Comparison of ENCODE assay signal across 17 cellular contexts in genomic region chr9:2493578-2493977, GRCh38.
DNase-seq lines count a peak whose midpoint lies in the region; ATAC-seq and TF ChIP-seq lines count a peak whose summit lies in the region.
"Had no signal": no experiment of that assay in that cellular context is flagged by ENCODE, and none has a peak within 500 bp of the region (broad histone marks: within the 10 kb centered on the region; RNA-seq: fewer than 3 reads in every experiment).

No MANE protein-coding gene starts in this region.

- H3K36me3 ChIP-seq in right atrium auricular region: no peaks in the 10 kb centered on the region

- no peak overlapping the region for H3K4me3 ChIP-seq in right atrium auricular region
- H3K4me3 ChIP-seq: BLaER1, GM23338 had no signal

- H3K9me3 ChIP-seq in right atrium auricular region: no peaks in the 10 kb centered on the region
- H3K9me3 ChIP-seq: BLaER1 had no signal

- peaks cover 40% of the 10 kb centered on the region for H3K4me1 Mint-ChIP-seq in mesothelial cell of epicardium
- H3K4me1 Mint-ChIP-seq: CD4-positive, alpha-beta memory T cell had no signal

- peak overlapping the region; percentile 41 for H3K27ac Mint-ChIP-seq in mesothelial cell of epicardium
- H3K27ac Mint-ChIP-seq: CD4-positive, alpha-beta memory T cell; GM23338 had no signal

- DNase-seq in right atrium auricular region (ENCODE audit: low spot score): no peak
- no peak for DNase-seq in left ventricle myocardium superior
- DNase-seq in amniotic epithelial cell (ENCODE audit: low read depth): peak; percentile 31
- no peak for DNase-seq in mesothelial cell of epicardium (ENCODE audit: low spot score in 2 of 2, unreplicated experiment in 2 of 2)
- no peak for DNase-seq in putamen (ENCODE audit: low spot score)
- DNase-seq in amniotic stem cell (lab: John Stamatoyannopoulos, UW): no peak
- DNase-seq in DMS 273 (lab: John Stamatoyannopoulos, UW; ENCODE audit: unreplicated experiment): no peak
- DNase-seq: CD4-positive, alpha-beta memory T cell; EL; NCI-H1105 treated with DMSO at 0.1 percent for 48 hours; NCI-H1694; NCI-H2081 treated with DMSO at 0.1 percent for 48 hours; NCI-H2227 treated with DMSO at 0.1 percent for 48 hours; NCI-H524; NCI-H82 had no signal

- H3K9me3 Mint-ChIP-seq in mesothelial cell of epicardium: no peaks in the 10 kb centered on the region
- H3K9me3 Mint-ChIP-seq: CD4-positive, alpha-beta memory T cell; GM23338 had no signal

- peaks cover 4% of the 10 kb centered on the region for H3K36me3 Mint-ChIP-seq in mesothelial cell of epicardium
- H3K36me3 Mint-ChIP-seq: CD4-positive, alpha-beta memory T cell had no signal

- peak overlapping the region; percentile 42 to 58 for H3K27ac ChIP-seq in right atrium auricular region
- H3K27ac ChIP-seq: BLaER1 had no signal

- TF ChIP-seq CTCF in right atrium auricular region (IDR thresholded peaks at IDR 0.05) (no peak), mesothelial cell of epicardium (IDR thresholded peaks at IDR 0.05; ENCODE audit: unreplicated experiment) (no peak)

- H3K4me1 ChIP-seq in right atrium auricular region: peaks cover 0 to 43% of the 10 kb centered on the region in 2 donors
- H3K4me1 ChIP-seq: BLaER1 had no signal

- ATAC-seq in left ventricle myocardium superior: no peak

- intact Hi-C loops in left ventricle myocardium superior (cut with micrococcal nuclease): no loop called here

- no peaks in the 10 kb centered on the region for H3K27me3 Mint-ChIP-seq in mesothelial cell of epicardium (ENCODE audit: low read depth)

- H3K27me3 ChIP-seq in right atrium auricular region: no peaks in the 10 kb centered on the region
- H3K27me3 ChIP-seq: BLaER1 had no signal

- H3K4me3 Mint-ChIP-seq in mesothelial cell of epicardium: no peak overlapping the region
- H3K4me3 Mint-ChIP-seq: CD4-positive, alpha-beta memory T cell; GM23338 had no signal
